In the genomic region with DNA sequence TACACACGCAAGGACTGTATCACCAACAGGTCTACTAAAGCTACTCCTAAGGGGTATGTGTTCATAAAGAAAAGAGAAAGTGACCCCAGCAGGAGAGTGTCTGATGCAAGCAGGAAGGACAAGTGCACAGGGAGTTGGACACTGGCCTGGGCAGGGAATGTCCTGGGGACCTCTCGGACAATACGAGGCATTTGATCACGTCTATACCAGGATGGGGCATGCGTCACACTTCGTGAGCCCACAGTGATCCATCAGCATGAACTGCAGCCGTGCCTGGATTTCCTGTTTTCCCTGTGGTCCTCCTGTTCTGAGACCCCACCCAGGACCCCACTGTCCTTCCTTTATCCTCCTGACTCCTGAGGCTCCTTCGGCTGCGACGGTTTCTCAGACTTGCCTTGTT, we compare ENCODE assay signal across 15 cellular contexts.
DNase-seq lines count a peak whose midpoint lies in the region; ATAC-seq and TF ChIP-seq lines count a peak whose summit lies in the region.
"Had no signal": no experiment of that assay in that cellular context is flagged by ENCODE, and none has a peak within 500 bp of the region (broad histone marks: within the 10 kb centered on the region; RNA-seq: fewer than 3 reads in every experiment).

No MANE protein-coding gene starts in this region.

- no peak overlapping the region for H3K4me3 Mint-ChIP-seq in effector memory CD8-positive, alpha-beta T cell

- intact Hi-C loops in Right ventricle myocardium superior (cut with DNase I), result no loop called here
- intact Hi-C loops in cardiac septum (cut with DNase I), result no loop called here
- intact Hi-C loops in mucosa of descending colon (cut with DNase I, micrococcal nuclease), result no loop called here
- intact Hi-C loops in transverse colon (cut with DNase I; ENCODE audit: low total_unique reads), result no loop called here
- intact Hi-C loops in stomach (cut with DNase I; ENCODE audit: low total_unique reads), result no loop called here

- no peak for TF ChIP-seq EP300 in transverse colon (IDR thresholded peaks at IDR 0.05; ENCODE audit: low read depth)
- TF ChIP-seq EP300 in stomach (IDR thresholded peaks at IDR 0.05), result no peak

- peaks cover 22% of the 10 kb centered on the region for H3K4me1 ChIP-seq in mucosa of descending colon (ENCODE audit: low read depth)
- peaks cover 18 to 74% (median 59%) of the 10 kb centered on the region in 4 donors for H3K4me1 ChIP-seq in transverse colon
- H3K4me1 ChIP-seq in stomach, result peaks cover 17 to 92% (median 63%) of the 10 kb centered on the region in 4 donors

- H3K27me3 ChIP-seq in transverse colon (no peaks in the 10 kb centered on the region), stomach (no peaks in the 10 kb centered on the region)

- H3K27me3 Mint-ChIP-seq in effector memory CD8-positive, alpha-beta T cell, result no peaks in the 10 kb centered on the region
- H3K27me3 Mint-ChIP-seq: progenitor cell of endocrine pancreas had no signal

- H3K36me3 ChIP-seq in mucosa of descending colon (ENCODE audit: low read depth) (no peaks in the 10 kb centered on the region), transverse colon (no peaks in the 10 kb centered on the region), stomach (peaks cover 0 to 3% (median 0%) of the 10 kb centered on the region in 4 donors)

- peaks cover 49 to 51% of the 10 kb centered on the region in 2 donors for H3K4me1 Mint-ChIP-seq in effector memory CD8-positive, alpha-beta T cell (ENCODE audit: low read depth in 2 of 2)

- no peak overlapping the region for H3K4me3 ChIP-seq in mucosa of descending colon
- no peak overlapping the region for H3K4me3 ChIP-seq in transverse colon
- H3K4me3 ChIP-seq in stomach, result no peak overlapping the region

- peak; percentile 34 for DNase-seq in Right ventricle myocardium superior
- no peak for DNase-seq in cardiac septum (ENCODE audit: low spot score)
- no peak for DNase-seq in effector memory CD8-positive, alpha-beta T cell
- DNase-seq in mucosa of descending colon, result peak in 2 of 3 donors; percentile 20 to 44
- peak; percentile 7 for DNase-seq in transverse colon
- no peak for DNase-seq in stomach
- no peak for DNase-seq in NCI-H2081 treated with DMSO at 0.1 percent for 48 hours (lab: John Stamatoyannopoulos, UW)
- no peak for DNase-seq in GDM1 (lab: John Stamatoyannopoulos, UW)
- DNase-seq: DMS 273 treated with DMSO at 0.1 percent for 48 hours, KG1, NCI-H1048, NCI-H82 had no signal

- peaks cover 2% of the 10 kb centered on the region for H3K36me3 Mint-ChIP-seq in effector memory CD8-positive, alpha-beta T cell (ENCODE audit: insufficient read depth)

- no peaks in the 10 kb centered on the region for H3K9me3 Mint-ChIP-seq in effector memory CD8-positive, alpha-beta T cell

- WGBS in transverse colon (ENCODE audit: low coverage in 1 of 2), 2 donors, result 81% methylated on average over 10 of the region's 10 CpGs; no CpG with 5 or more reads in 1 of the 2 donors
- 86 to 90% (median 87%) methylated on average over 10 of the region's 10 CpGs for WGBS in stomach, 5 donors

- H3K9me3 ChIP-seq in mucosa of descending colon (no peaks in the 10 kb centered on the region), transverse colon (no peaks in the 10 kb centered on the region), stomach (no peaks in the 10 kb centered on the region)

- TF ChIP-seq CTCF in mucosa of descending colon (IDR thresholded peaks at IDR 0.05), result no peak
- TF ChIP-seq CTCF in transverse colon (IDR thresholded peaks at IDR 0.05), result no peak
- no peak for TF ChIP-seq CTCF in stomach (IDR thresholded peaks at IDR 0.05)

- ATAC-seq in Right ventricle myocardium superior (ENCODE audit: poor library complexity) (no peak), mucosa of descending colon (no peak)
- no peak for ATAC-seq in effector memory CD8-positive, alpha-beta T cell (replicated peaks)
- ATAC-seq: Panc1 had no signal

- peak overlapping the region; percentile 77 to 99 for H3K27ac Mint-ChIP-seq in effector memory CD8-positive, alpha-beta T cell

- in situ Hi-C loops in transverse colon (cut with MboI; ENCODE audit: low pct_ligation_motif_present in 1 of 4, low pct_unique_long_range_greater_than_20kb in 1 of 4, low sequenced_read_pairs in 3 of 4), result no loop called here

- H3K27ac ChIP-seq in transverse colon (peak overlapping the region in 3 of 4 donors; percentile 68 to 75 (median 75)), stomach (peak overlapping the region in 1 of 5 donors; percentile 79)
- H3K27ac ChIP-seq: epithelial cell of prostate had no signal

- TF ChIP-seq POLR2A in transverse colon (IDR thresholded peaks at IDR 0.05) (no peak), stomach (IDR thresholded peaks at IDR 0.05) (no peak)

Comparison
In these comparisons a context has a peak if more than half of its experiments do, and no peak if none do; other contexts are left out.
1. DNase-seq: peak in Right ventricle myocardium superior (single experiment), mucosa of descending colon (2 of 3) and transverse colon (single experiment); none in cardiac septum (single experiment), effector memory CD8-positive, alpha-beta T cell (0 of 3), stomach (single experiment), NCI-H2081 treated with DMSO at 0.1 percent for 48 hours (single experiment) and GDM1 (single experiment).